ENCODE assay signal across 27 cellular contexts in the genomic region with DNA sequence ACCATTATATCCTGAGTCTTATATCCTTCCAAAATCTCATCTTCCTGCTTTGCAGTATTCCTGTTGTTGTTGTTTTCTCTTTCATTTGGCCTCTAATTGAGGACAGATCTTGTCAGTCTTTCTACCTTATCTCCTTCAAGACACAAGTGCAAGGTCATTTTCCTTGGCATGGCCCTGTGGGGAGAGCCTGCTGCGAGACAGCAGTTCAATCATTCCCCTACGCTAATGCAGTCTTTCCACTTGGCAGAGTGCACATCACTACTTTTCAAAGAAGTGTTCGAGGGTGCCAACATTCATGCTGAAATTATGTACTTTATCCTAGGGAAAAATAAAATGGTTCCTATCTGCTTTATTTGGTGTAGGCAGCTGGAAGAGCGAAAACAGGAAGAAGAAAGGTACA.
"Had no signal": no experiment of that assay in that cellular context is flagged by ENCODE, and none has a peak within 500 bp of the region (broad histone marks: within the 10 kb centered on the region; RNA-seq: fewer than 3 reads in every experiment).

No MANE protein-coding gene starts in this region.

- H3K4me3 ChIP-seq: neural progenitor cell, pancreas, psoas muscle, right lobe of liver, skin epidermis, smooth muscle cell, spleen, suprapubic skin, testis, tibial artery, transverse colon, upper lobe of right lung, uterus had no signal

- DNase-seq: naive thymus-derived CD4-positive, alpha-beta T cell; natural killer cell; occipital lobe; pancreas; psoas muscle; right cardiac atrium; right lobe of liver; spleen; stimulated activated CD4-positive, alpha-beta T cell treated with anti-CD3 and anti-CD28 coated beads, Interleukin-12 subunit alpha, Interleukin-12 subunit beta, amount 100 ng/mL, for 4 hours; stimulated activated CD4-positive, alpha-beta T cell treated with anti-CD3 and anti-CD28 coated beads, Interleukin-1b, Interleukin-23, amount 100 ng/mL, for 48 hours; stimulated activated CD4-positive, alpha-beta T cell treated with anti-CD3 and anti-CD28 coated beads, Interleukin-4, amount 100 ng/mL, for 1 hour; stimulated activated CD4-positive, alpha-beta T cell treated with anti-CD3 and anti-CD28 coated beads, Interleukin-4, amount 100 ng/mL, for 4 hours; stimulated activated CD8-positive, alpha-beta memory T cell treated with anti-CD3 and anti-CD28 coated beads, Interleukin-4, amount 100 ng/mL, for 48 hours; stimulated activated naive CD4-positive, alpha-beta T cell; stimulated activated naive CD8-positive, alpha-beta T cell treated with anti-CD3 and anti-CD28 coated beads, Interleukin-15, amount 100 ng/mL, for 72 hours; stimulated activated naive CD8-positive, alpha-beta T cell treated with anti-CD3 and anti-CD28 coated beads, Interleukin-15, Interleukin-2, amounts not matched to agents 100 U/mL and 50 U/mL, for 24 hours; substantia nigra; testis; tibial artery; transverse colon; upper lobe of right lung; uterus had no signal

- H3K27ac ChIP-seq: neural progenitor cell, pancreas, psoas muscle, right lobe of liver, skin epidermis, spleen, suprapubic skin, testis, tibial artery, transverse colon, upper lobe of right lung, uterus had no signal

- H3K36me3 ChIP-seq: neural progenitor cell, pancreas, right lobe of liver, spleen, suprapubic skin, tibial artery, transverse colon, upper lobe of right lung, uterus had no signal

- H3K4me1 ChIP-seq: pancreas, psoas muscle, right lobe of liver, spleen, suprapubic skin, testis, tibial artery, transverse colon, upper lobe of right lung, uterus had no signal

- ATAC-seq: naive thymus-derived CD4-positive, alpha-beta T cell; natural killer cell; pancreas; psoas muscle; right cardiac atrium; right lobe of liver; stimulated activated memory B cell treated with anti-CD40 and anti-IgM and Interleukin-4, amounts not matched to agents 10 μg/mL and 1 μg/mL and 100 μg/mL, for 72 hours; stimulated activated naive CD8-positive, alpha-beta T cell treated with anti-CD3 and anti-CD28 coated beads, Interleukin-15, amount 100 ng/mL, for 72 hours; stimulated activated naive CD8-positive, alpha-beta T cell treated with anti-CD3 and anti-CD28 coated beads, Interleukin-15, Interleukin-2, amounts not matched to agents 100 U/mL and 50 U/mL, for 24 hours; upper lobe of right lung had no signal

- H3K27me3 ChIP-seq: neural progenitor cell, pancreas, right lobe of liver, spleen, testis, tibial artery, transverse colon, upper lobe of right lung, uterus had no signal

- H3K9ac ChIP-seq: neural progenitor cell had no signal

- H3K9me3 ChIP-seq: pancreas, psoas muscle, right lobe of liver, spleen, suprapubic skin, testis, tibial artery, transverse colon, upper lobe of right lung, uterus had no signal

- H3K4me2 ChIP-seq: neural progenitor cell, smooth muscle cell had no signal
